ENCODE assay signal across 10 cellular contexts in the genomic region with DNA sequence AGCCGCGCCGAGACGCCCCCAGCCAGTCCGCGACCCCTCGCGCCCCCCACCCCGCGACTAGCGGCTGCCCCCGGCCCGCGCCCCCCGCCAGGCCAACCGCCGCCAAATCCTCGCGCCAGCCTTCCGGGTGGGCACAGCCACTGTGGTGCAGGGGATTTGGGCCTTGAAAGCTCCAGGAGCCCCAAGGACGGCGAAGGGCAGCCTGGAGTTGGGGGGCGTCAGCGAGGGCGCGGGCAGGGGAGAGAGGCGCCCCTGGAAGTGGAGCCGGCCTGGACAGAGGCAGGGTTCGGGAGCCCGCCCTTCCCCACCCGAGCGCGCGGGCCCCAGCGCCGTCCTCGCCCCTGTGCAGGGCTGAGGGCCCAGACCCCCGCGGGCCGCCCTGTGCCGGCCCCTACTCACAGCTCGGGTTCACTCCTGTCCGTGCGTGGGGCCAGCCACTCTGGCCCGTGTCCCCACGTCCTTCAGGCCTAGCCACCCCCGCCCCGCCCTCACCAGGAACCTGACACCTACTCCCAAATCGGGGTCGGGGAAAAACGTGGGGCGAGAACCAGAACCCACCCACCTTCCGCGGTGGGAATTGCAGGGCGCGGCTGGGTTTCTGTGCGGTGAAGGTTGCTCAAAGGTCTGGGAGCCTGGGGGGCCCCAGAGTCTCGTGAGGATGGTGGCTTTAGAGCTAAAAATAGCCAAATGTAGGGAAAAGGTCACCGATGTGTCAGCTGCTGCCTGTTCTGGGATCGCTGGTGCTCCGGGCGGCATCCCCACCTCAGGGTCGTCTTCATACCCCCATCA. TPM values are rescaled to one million over a fixed set of nuclear protein-coding genes. Genes with fewer than 3 reads are reported as not detected.
A peak's percentile ranks its signal among the peaks of the same experiment; 100 is the strongest.
DNase-seq lines count a peak whose midpoint lies in the region; ATAC-seq and TF ChIP-seq lines count a peak whose summit lies in the region.
"Had no signal": no experiment of that assay in that cellular context is flagged by ENCODE, and none has a peak within 500 bp of the region (broad histone marks: within the 10 kb centered on the region; RNA-seq: fewer than 3 reads in every experiment).

TSS of gene CPT1B (minus strand) at position 441 of the 789 bp plus-strand sequence. CDS start 512 bp downstream, outside the sequence.

- no peak for ATAC-seq in HG03108 (IDR thresholded peaks at IDR 0.05; ENCODE audit: unreplicated experiment)
- no peak for ATAC-seq in HG03139 (IDR thresholded peaks at IDR 0.05; ENCODE audit: unreplicated experiment)
- ATAC-seq in HG03378 (IDR thresholded peaks at IDR 0.05; ENCODE audit: unreplicated experiment), result no peak

- no peaks in the 10 kb centered on the region for H3K27me3 Mint-ChIP-seq in nephron (ENCODE audit: low read depth)
- H3K27me3 Mint-ChIP-seq: central memory CD8-positive, alpha-beta T cell had no signal

- H3K36me3 Mint-ChIP-seq in nephron (ENCODE audit: low read depth), result peaks cover 16% of the 10 kb centered on the region

- H3K9me3 Mint-ChIP-seq in nephron, result no peaks in the 10 kb centered on the region
- H3K9me3 Mint-ChIP-seq: central memory CD8-positive, alpha-beta T cell had no signal

- H3K4me1 Mint-ChIP-seq in nephron, result peaks cover 6% of the 10 kb centered on the region

- H3K27ac Mint-ChIP-seq in nephron, result no peak within 1 kb of the TSS

- no peak for TF ChIP-seq CTCF in nephron (IDR thresholded peaks at IDR 0.05; ENCODE audit: unreplicated experiment in 3 of 3)

- DNase-seq in A172 (ENCODE audit: low spot score) (no peak), NCI-H2171 treated with DMSO at 0.1 percent for 48 hours (lab: John Stamatoyannopoulos, UW) (peak; percentile 48), fibroblast of gingiva (ENCODE audit: low read depth) (peak; percentile 28), GM19238 (ENCODE audit: insufficient read length, low spot score) (no peak)
- DNase-seq: DMS79 had no signal

- H3K4me3 Mint-ChIP-seq in nephron, result peak within 1 kb of the TSS in 2 of 3 experiments; percentile 32 to 43
- H3K4me3 Mint-ChIP-seq: central memory CD8-positive, alpha-beta T cell had no signal

RNA-seq across cellular contexts. Expression of gene CPT1B, which starts in this region (rescaled TPM):
- total RNA-seq in A172 (2014; rRNA removed; shearing (Covaris generic)), result 6.4 and 13.8 TPM in 2 replicates

Comparison
In these comparisons a context has a peak if more than half of its experiments do, and no peak if none do; other contexts are left out.
1. DNase-seq: peak in NCI-H2171 treated with DMSO at 0.1 percent for 48 hours (single experiment) and fibroblast of gingiva (single experiment); none in A172 (single experiment) and GM19238 (single experiment).